ENCODE assay signal across 8 cellular contexts in the genomic region with DNA sequence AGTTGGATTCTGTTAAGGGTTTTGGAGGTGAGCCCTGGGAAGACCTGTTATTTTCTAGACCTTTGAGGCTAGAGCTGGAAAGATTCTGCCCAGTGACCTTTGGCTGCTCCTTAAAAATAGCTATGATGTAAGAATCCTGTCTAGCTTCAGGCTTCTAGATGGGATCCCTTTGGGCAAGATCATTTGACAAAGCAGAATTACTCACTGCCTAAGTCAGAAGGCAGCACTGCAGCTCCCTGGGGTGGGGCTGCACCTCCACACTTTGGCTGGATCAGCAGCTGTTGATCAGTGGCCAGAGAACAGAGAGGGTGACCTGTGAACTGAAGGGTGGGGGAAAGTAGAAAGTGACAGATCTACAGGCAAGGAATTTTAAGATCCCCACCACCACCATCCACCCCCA.
DNase-seq lines count a peak whose midpoint lies in the region; ATAC-seq, FAIRE-seq and TF ChIP-seq lines count a peak whose summit lies in the region.

No MANE protein-coding gene starts in this region.

- peaks cover 21% of the 10 kb centered on the region for H4K20me1 ChIP-seq in smooth muscle cell (ENCODE audit: low read depth)

- peak overlapping the region; percentile 67 for H3K9ac ChIP-seq in smooth muscle cell (ENCODE audit: low read depth)

- no peak overlapping the region for H2AFZ ChIP-seq in smooth muscle cell (ENCODE audit: low read depth)

- intact Hi-C loops in left ventricle myocardium superior (cut with micrococcal nuclease) = no loop called here

- ATAC-seq in left ventricle myocardium superior (peak; percentile 91), GM18870 (IDR thresholded peaks at IDR 0.05; ENCODE audit: unreplicated experiment) (no peak), HG03469 (IDR thresholded peaks at IDR 0.05; ENCODE audit: unreplicated experiment) (no peak), GM18517 (IDR thresholded peaks at IDR 0.05; ENCODE audit: unreplicated experiment) (no peak)
- ATAC-seq in activated CD4-positive, CD25-positive, alpha-beta regulatory T cell treated with anti-CD3 and anti-CD28 coated beads, Interleukin-2, amount 50 U/mL, for 24 hours = no peak

- H3K9me3 ChIP-seq in smooth muscle cell (replicated peaks; ENCODE audit: low read depth) = no peaks in the 10 kb centered on the region

- no peak overlapping the region for H3K4me3 ChIP-seq in smooth muscle cell

- FAIRE-seq in H54 (lab: Jason Lieb, UNC) = peak; percentile 81

- peaks cover 7% of the 10 kb centered on the region for H3F3A ChIP-seq in smooth muscle cell (ENCODE audit: low read depth)

- H3K36me3 ChIP-seq in smooth muscle cell (ENCODE audit: low read depth) = no peaks in the 10 kb centered on the region

- peaks cover 15% of the 10 kb centered on the region for H3K79me2 ChIP-seq in smooth muscle cell (ENCODE audit: low read depth)

- H3K27ac ChIP-seq in angular gyrus (ENCODE audit: low read depth, low read length) (peak overlapping the region; percentile 22), smooth muscle cell (ENCODE audit: low read depth) (peak overlapping the region; percentile 92)

- peak; percentile 85 for DNase-seq in H54 (ENCODE audit: insufficient read length, low spot score)
- peak; percentile 73 for DNase-seq in left ventricle myocardium superior
- DNase-seq in smooth muscle cell (lab: John Stamatoyannopoulos, UW; ENCODE audit: unreplicated experiment) = no peak

- peak overlapping the region; percentile 13 for H3K4me2 ChIP-seq in smooth muscle cell

- TF ChIP-seq CTCF in smooth muscle cell (IDR thresholded peaks at IDR 0.05; ENCODE audit: borderline replicate concordance, insufficient read depth, poor library complexity, severe bottlenecking) = no peak

- no peaks in the 10 kb centered on the region for H3K27me3 ChIP-seq in smooth muscle cell (ENCODE audit: low read depth)

- peaks cover 5% of the 10 kb centered on the region for H3K4me1 ChIP-seq in smooth muscle cell (ENCODE audit: low read depth)

- TF ChIP-seq POLR2A in H54 (IDR thresholded peaks at IDR 0.05; ENCODE audit: low read depth, low read length) = no peak
